ENCODE assay signal across 11 cellular contexts in genomic region chr6:90148867-90149266, GRCh38.
"Had no signal": no experiment of that assay in that cellular context is flagged by ENCODE, and none has a peak within 500 bp of the region (broad histone marks: within the 10 kb centered on the region; RNA-seq: fewer than 3 reads in every experiment).

No MANE protein-coding gene starts in this region.

- DNase-seq: activated CD4-positive, alpha-beta memory T cell treated with anti-CD3 and anti-CD28 coated beads, Interleukin-2, amount 10 ng/mL, durations not matched to agents 7 days and 5 days; activated CD8-positive, alpha-beta memory T cell treated with anti-CD3 and anti-CD28 coated beads, Interleukin-2, amount 50 U/mL, for 4 hours; dermis blood vessel endothelial cell; gastrocnemius medialis; heart left ventricle; immature natural killer cell; mesendoderm; right lobe of liver; T-cell; T-helper 9 cell had no signal

- H3K27ac Mint-ChIP-seq: activated CD4-positive, alpha-beta memory T cell treated with anti-CD3 and anti-CD28 coated beads, Interleukin-2, amount 10 ng/mL, durations not matched to agents 7 days and 5 days had no signal

- H3K4me3 Mint-ChIP-seq: activated CD4-positive, alpha-beta memory T cell treated with anti-CD3 and anti-CD28 coated beads, Interleukin-2, amount 10 ng/mL, durations not matched to agents 7 days and 5 days; immature natural killer cell had no signal

- ATAC-seq: activated CD4-positive, CD25-positive, alpha-beta regulatory T cell treated with anti-CD3 and anti-CD28 coated beads, Interleukin-2, amount 50 U/mL, for 24 hours; gastrocnemius medialis; heart left ventricle had no signal

- H3K27me3 Mint-ChIP-seq: T-cell had no signal

- H3K9me3 Mint-ChIP-seq: activated CD4-positive, alpha-beta memory T cell treated with anti-CD3 and anti-CD28 coated beads, Interleukin-2, amount 10 ng/mL, durations not matched to agents 7 days and 5 days; immature natural killer cell; T-cell had no signal
